ENCODE assay signal across 25 cellular contexts in genomic region chr11:119531091-119531490, GRCh38.
"Had no signal": no experiment of that assay in that cellular context is flagged by ENCODE, and none has a peak within 500 bp of the region (broad histone marks: within the 10 kb centered on the region; RNA-seq: fewer than 3 reads in every experiment).

No MANE protein-coding gene starts in this region.

- H3K36me3 ChIP-seq: MG63, SJSA1 had no signal

- ATAC-seq: activated CD4-positive, CD25-positive, alpha-beta regulatory T cell treated with anti-CD3 and anti-CD28 coated beads, Interleukin-2, amount 50 U/mL, for 24 hours; activated CD8-positive, alpha-beta memory T cell treated with anti-CD3 and anti-CD28 coated beads, Interleukin-2, amount 10 ng/mL, durations not matched to agents 7 days and 5 days; Right ventricle myocardium inferior; SK-N-SH treated with all-trans-retinoic acid at 6 μM for 48 hours had no signal

- DNase-seq: activated CD4-positive, alpha-beta T cell treated with anti-CD3 and anti-CD28 coated beads for 4 hours; activated CD8-positive, alpha-beta memory T cell treated with anti-CD3 and anti-CD28 coated beads, Interleukin-2, amount 10 ng/mL, durations not matched to agents 7 days and 5 days; activated gamma-delta T cell; activated naive CD4-positive, alpha-beta T cell treated with anti-CD3 and anti-CD28 coated beads for 36 hours; activated T-cell treated with anti-CD3 and anti-CD28 coated beads, Interleukin-2, amount 50 U/mL, for 24 hours; amygdala; MG63; MV-4-11; NCI-H1105; NCI-H1436; NCI-H1694 treated with DMSO at 0.1 percent for 48 hours; NCI-H2029 treated with DMSO at 0.1 percent for 48 hours; NCI-H345; NCI-H510A; NCI-H526 treated with DMSO at 0.1 percent for 48 hours; NCI-H82 had no signal

- H3K4me1 ChIP-seq: SJSA1 had no signal

- H3K27me3 ChIP-seq: MG63, SJSA1 had no signal

- H3K27ac ChIP-seq: SJSA1 had no signal

- H3K36me3 Mint-ChIP-seq: activated CD8-positive, alpha-beta memory T cell treated with anti-CD3 and anti-CD28 coated beads, Interleukin-2, amount 10 ng/mL, durations not matched to agents 7 days and 5 days; activated naive CD8-positive, alpha-beta T cell; brain had no signal

- H3K4me3 ChIP-seq: MG63, SJSA1 had no signal

- FAIRE-seq: astrocyte had no signal

- H3K27ac Mint-ChIP-seq: activated CD8-positive, alpha-beta memory T cell treated with anti-CD3 and anti-CD28 coated beads, Interleukin-2, amount 10 ng/mL, durations not matched to agents 7 days and 5 days; activated naive CD4-positive, alpha-beta T cell treated with anti-CD3 and anti-CD28 coated beads for 36 hours; activated naive CD8-positive, alpha-beta T cell; activated T-cell treated with anti-CD3 and anti-CD28 coated beads, Interleukin-2, amount 50 U/mL, for 24 hours; activated T-helper 1 cell treated with anti-CD3 and anti-CD28 coated beads, Interleukin-12 subunit alpha, Interleukin-12 subunit beta, Interleukin-2, Interleukin-4 antibody, amounts not matched to agents 30 ng/mL and 10 ng/mL and 1 ng/mL, durations not matched to agents 14 hours and 24 hours and 36 hours; brain; T-helper 1 cell treated with Interleukin-12 subunit alpha and Interleukin-12 subunit beta and Interleukin-4 antibody, amounts not matched to agents 30 μg/mL and 1 μg/mL, for 36 hours had no signal

- H3K4me3 Mint-ChIP-seq: activated CD8-positive, alpha-beta memory T cell treated with anti-CD3 and anti-CD28 coated beads, Interleukin-2, amount 10 ng/mL, durations not matched to agents 7 days and 5 days; activated naive CD4-positive, alpha-beta T cell treated with anti-CD3 and anti-CD28 coated beads for 36 hours; activated naive CD8-positive, alpha-beta T cell; activated T-cell treated with anti-CD3 and anti-CD28 coated beads, Interleukin-2, amount 50 U/mL, for 24 hours; activated T-helper 1 cell treated with anti-CD3 and anti-CD28 coated beads, Interleukin-12 subunit alpha, Interleukin-12 subunit beta, Interleukin-2, Interleukin-4 antibody, amounts not matched to agents 30 ng/mL and 10 ng/mL and 1 ng/mL, durations not matched to agents 14 hours and 24 hours and 36 hours; brain; T-helper 1 cell treated with Interleukin-12 subunit alpha and Interleukin-12 subunit beta and Interleukin-4 antibody, amounts not matched to agents 30 μg/mL and 1 μg/mL, for 36 hours had no signal

- H3K9me3 ChIP-seq: MG63, SJSA1 had no signal

- H3K4me1 Mint-ChIP-seq: activated CD8-positive, alpha-beta memory T cell treated with anti-CD3 and anti-CD28 coated beads, Interleukin-2, amount 10 ng/mL, durations not matched to agents 7 days and 5 days had no signal

- H3K9me3 Mint-ChIP-seq: activated naive CD4-positive, alpha-beta T cell treated with anti-CD3 and anti-CD28 coated beads for 36 hours; activated T-cell treated with anti-CD3 and anti-CD28 coated beads, Interleukin-2, amount 50 U/mL, for 24 hours; activated T-helper 1 cell treated with anti-CD3 and anti-CD28 coated beads, Interleukin-12 subunit alpha, Interleukin-12 subunit beta, Interleukin-2, Interleukin-4 antibody, amounts not matched to agents 30 ng/mL and 10 ng/mL and 1 ng/mL, durations not matched to agents 14 hours and 24 hours and 36 hours; brain; T-helper 1 cell treated with Interleukin-12 subunit alpha and Interleukin-12 subunit beta and Interleukin-4 antibody, amounts not matched to agents 30 μg/mL and 1 μg/mL, for 36 hours had no signal
